In the genomic region with DNA sequence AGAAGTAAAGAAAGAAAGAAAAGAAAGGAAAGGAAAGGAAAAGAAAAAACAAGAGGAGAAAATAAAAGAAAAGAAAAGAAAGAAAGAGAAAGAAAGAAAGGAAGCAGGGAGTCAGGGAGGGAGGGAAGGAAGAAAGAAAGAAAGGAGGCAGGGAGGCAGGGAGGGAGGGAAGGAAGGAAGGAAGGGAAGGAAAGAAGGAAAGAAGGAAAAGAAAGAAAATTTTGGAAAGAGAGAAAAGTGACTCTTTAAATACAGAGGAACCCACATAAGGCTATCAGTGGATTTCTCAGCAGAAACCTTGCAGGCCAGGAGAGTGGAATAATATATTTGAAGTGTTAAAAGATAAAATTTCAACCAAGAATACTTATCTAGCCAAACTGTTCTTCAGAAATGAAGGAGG, we compare ENCODE assay signal across 26 cellular contexts. TPM values are rescaled to one million over a fixed set of nuclear protein-coding genes. Genes with fewer than 3 reads are reported as not detected.
DNase-seq lines count a peak whose midpoint lies in the region; ATAC-seq, FAIRE-seq and TF ChIP-seq lines count a peak whose summit lies in the region.
"Had no signal": no experiment of that assay in that cellular context is flagged by ENCODE, and none has a peak within 500 bp of the region (broad histone marks: within the 10 kb centered on the region; RNA-seq: fewer than 3 reads in every experiment).

No MANE protein-coding gene starts in this region.

- H4K20me1 ChIP-seq in HCT116 (ENCODE audit: insufficient read depth) (no peaks in the 10 kb centered on the region), K562 (replicated peaks; ENCODE audit: control insufficient read depth, insufficient read depth, low read length) (no peaks in the 10 kb centered on the region)
- H4K20me1 ChIP-seq: BLaER1 had no signal

- no peak overlapping the region for H3K9ac ChIP-seq in HCT116 (ENCODE audit: low read length)
- no peak overlapping the region for H3K9ac ChIP-seq in K562 (ENCODE audit: insufficient read depth in 1 of 2, low read depth in 2 of 2, low read length in 2 of 2)
- H3K9ac ChIP-seq: BLaER1 had no signal

- no peaks in the 10 kb centered on the region for H3K9me2 ChIP-seq in HCT116 (ENCODE audit: insufficient read depth)

- BruUV-seq in HCT116 (replicated peaks; lab: Mats Ljungman, UMichigan), result no TSS peak
- BruUV-seq in K562 (replicated peaks; lab: Mats Ljungman, UMichigan), result no TSS peak

- TF ChIP-seq EP300 in K562 (IDR thresholded peaks at IDR 0.05; ENCODE audit: low read length) (no peak), esophagus muscularis mucosa (IDR thresholded peaks at IDR 0.05) (no peak)

- ATAC-seq in HCT116, result no peak
- no peak for ATAC-seq in K562
- ATAC-seq in left lobe of liver, result no peak

- TF ChIP-seq RAD21 in HCT116 (IDR thresholded peaks at IDR 0.05; ENCODE audit: low read depth) (no peak), K562 (CRISPR knock-in tag; conservative IDR thresholded peaks at IDR 0.05 in 1 of 2, IDR thresholded peaks at IDR 0.05 in 1 of 2) (no peak)

- intact Hi-C loops in HCT116 (cut with micrococcal nuclease) (no loop called here), K562 (cut with micrococcal nuclease) (no loop called here), esophagus muscularis mucosa (cut with DNase I) (no loop called here), dorsolateral prefrontal cortex (cut with DNase I) (no loop called here)

- in situ Hi-C loops in K562 (cut with MboI), result no loop called here

- TF ChIP-seq POLR2A in HCT116 (IDR thresholded peaks at IDR 0.05; ENCODE audit: borderline replicate concordance, extremely low read depth, insufficient read depth, insufficient read length), result no peak
- no peak for TF ChIP-seq POLR2A in K562 (conservative IDR thresholded peaks at IDR 0.05)
- no peak for TF ChIP-seq POLR2A in esophagus muscularis mucosa (IDR thresholded peaks at IDR 0.05; ENCODE audit: low read depth)

- POLR2A ChIA-PET in HCT116 (lab: Charles Lee) (no interaction called here), HEK293 (lab: Yijun Ruan, JAX) (no interaction called here), K562 (lab: Yijun Ruan, JAX) (no interaction called here)

- H3K4me1 ChIP-seq in HCT116 (ENCODE audit: control insufficient read depth in 1 of 2, insufficient read depth in 2 of 2, low read length in 2 of 2), result no peaks in the 10 kb centered on the region
- H3K4me1 ChIP-seq in HEK293 (ENCODE audit: control insufficient read depth, insufficient read depth, low read length), result no peaks in the 10 kb centered on the region
- no peaks in the 10 kb centered on the region; a peak in 1 of 5 replicates for H3K4me1 ChIP-seq in K562 (replicated peaks in 1 of 2; ENCODE audit: control insufficient read depth in 2 of 2, insufficient read depth in 2 of 2, low read length in 2 of 2)
- H3K4me1 ChIP-seq in esophagus muscularis mucosa, result no peaks in the 10 kb centered on the region
- H3K4me1 ChIP-seq: BE2C, BLaER1 had no signal

- no peak overlapping the region for H3K4me3 ChIP-seq in HCT116 (replicated peaks in 1 of 2; ENCODE audit: low read depth in 1 of 2, low read length in 2 of 2)
- H3K4me3 ChIP-seq in HEK293 (ENCODE audit: low read depth, low read length), result no peak overlapping the region
- H3K4me3 ChIP-seq in K562, result no peak overlapping the region
- H3K4me3 ChIP-seq in esophagus muscularis mucosa, result no peak overlapping the region
- no peak overlapping the region for H3K4me3 ChIP-seq in dorsolateral prefrontal cortex
- H3K4me3 ChIP-seq: BLaER1 had no signal

- H3K9me3 ChIP-seq in HCT116 (ENCODE audit: control insufficient read depth in 1 of 2, insufficient read depth in 1 of 2, low read depth in 1 of 2, low read length in 2 of 2) (0 out of 4 replicates have a peak, but pooled peaks cover 0 to 3% of the 10 kb centered on the region in 2 experiments), HEK293 (ENCODE audit: control insufficient read depth, insufficient read depth, low read depth, low read length) (no peaks in the 10 kb centered on the region), K562 (replicated peaks; ENCODE audit: control insufficient read depth, insufficient read depth, low read depth, low read length) (peaks cover 6% of the 10 kb centered on the region; the same call in 1 of the 2 replicates), esophagus muscularis mucosa (peaks cover 0 to 54% (median 37%) of the 10 kb centered on the region in 4 donors)
- H3K9me3 ChIP-seq: BE2C had no signal

- H3K36me3 ChIP-seq in HCT116 (ENCODE audit: control insufficient read depth in 1 of 2, insufficient read depth in 2 of 2, low read length in 2 of 2), result no peaks in the 10 kb centered on the region
- no peaks in the 10 kb centered on the region for H3K36me3 ChIP-seq in HEK293 (ENCODE audit: control insufficient read depth in 2 of 2, insufficient read depth in 1 of 2, low read length in 2 of 2)
- H3K36me3 ChIP-seq in K562 (ENCODE audit: control insufficient read depth, insufficient read depth, low read length), result no peaks in the 10 kb centered on the region
- H3K36me3 ChIP-seq in esophagus muscularis mucosa, result no peaks in the 10 kb centered on the region
- H3K36me3 ChIP-seq: BE2C, BLaER1 had no signal

- H3K79me2 ChIP-seq in HCT116 (ENCODE audit: insufficient read depth, low read length) (no peaks in the 10 kb centered on the region), K562 (ENCODE audit: control insufficient read depth, insufficient read depth, low read length) (no peaks in the 10 kb centered on the region)

- H3K9me1 ChIP-seq in K562 (ENCODE audit: control insufficient read depth, insufficient read depth, low read length), result no peaks in the 10 kb centered on the region

- no peak overlapping the region for H2AFZ ChIP-seq in HCT116 (ENCODE audit: low read depth, low read length, poor library complexity, severe bottlenecking)
- H2AFZ ChIP-seq in K562 (ENCODE audit: low read depth, low read length), result no peak overlapping the region

- no peak for FAIRE-seq in K562 (lab: Jason Lieb, UNC)
- FAIRE-seq: A204.1, GM12891, GM19239 had no signal

- no peak for TF ChIP-seq CTCF in HCT116 (IDR thresholded peaks at IDR 0.05 in 2 of 3, conservative IDR thresholded peaks at IDR 0.05 in 1 of 3; ENCODE audit: borderline replicate concordance in 1 of 3, insufficient read depth in 1 of 3, low read depth in 2 of 3, low read length in 2 of 3)
- no peak for TF ChIP-seq CTCF in HEK293 (tag by site-specific recombination; IDR thresholded peaks at IDR 0.05)
- TF ChIP-seq CTCF in K562 (IDR thresholded peaks at IDR 0.05 in 2 of 3, conservative IDR thresholded peaks at IDR 0.05 in 1 of 3; ENCODE audit: insufficient read depth in 2 of 3, low read depth in 1 of 3, low read length in 3 of 3), result no peak
- TF ChIP-seq CTCF in esophagus muscularis mucosa (IDR thresholded peaks at IDR 0.05), result no peak
- no peak for TF ChIP-seq CTCF in dorsolateral prefrontal cortex (IDR thresholded peaks at IDR 0.05 in 54 of 56, conservative IDR thresholded peaks at IDR 0.05 in 2 of 56; ENCODE audit: low read depth in 1 of 56, partially characterized antibody in 56 of 56)

- H3K4me2 ChIP-seq in HCT116 (ENCODE audit: low read length) (no peak overlapping the region), K562 (ENCODE audit: insufficient read depth, low read length) (no peak overlapping the region)
- H3K4me2 ChIP-seq: BLaER1 had no signal

- no peaks in the 10 kb centered on the region for H3K27me3 ChIP-seq in HCT116 (ENCODE audit: insufficient read depth, low read length)
- H3K27me3 ChIP-seq in K562 (ENCODE audit: control insufficient read depth in 2 of 2, insufficient read depth in 2 of 2, low read length in 2 of 2), result no peaks in the 10 kb centered on the region
- H3K27me3 ChIP-seq in esophagus muscularis mucosa, result no peaks in the 10 kb centered on the region
- no peaks in the 10 kb centered on the region for H3K27me3 ChIP-seq in dorsolateral prefrontal cortex
- H3K27me3 ChIP-seq: BE2C, BLaER1 had no signal

- RAD21 ChIA-PET in HCT116 (lab: Charles Lee; ENCODE audit: low non-redundant PET in 1 of 2, low total read pairs in 2 of 2, uncharacterized antibody in 2 of 2, unreplicated experiment in 2 of 2), result no interaction called here

- DNase-seq in HCT116 (ENCODE audit: low read depth, low spot score), result no peak
- DNase-seq in K562 (ENCODE audit: extremely low read depth in 1 of 4, low spot score in 3 of 4), result no peak
- peak; percentile 1 for DNase-seq in esophagus muscularis mucosa (ENCODE audit: extremely low spot score)
- no peak for DNase-seq in left lobe of liver (ENCODE audit: low spot score)
- DNase-seq in dorsolateral prefrontal cortex, result no peak
- DNase-seq in iPS-NIHi7 (ENCODE audit: extremely low spot score), result no peak
- DNase-seq: 8988T; ACHN; BE2C; C1 segment of cervical spinal cord; CD4-positive, alpha-beta memory T cell; CD4-positive, CD25-positive, alpha-beta regulatory T cell; CD8-positive, alpha-beta memory T cell; COR-L47; DMS 273 treated with DMSO at 0.1 percent for 48 hours; DMS153; DMS53; DMS79; DND-41; EL; GDM1 had no signal

- H3K27ac ChIP-seq in HCT116 (ENCODE audit: low read depth, low read length), result no peak overlapping the region
- H3K27ac ChIP-seq in HEK293 (ENCODE audit: extremely low read depth, low read depth, low read length), result no peak overlapping the region
- H3K27ac ChIP-seq in K562 (ENCODE audit: extremely low read depth, low read depth, low read length), result no peak overlapping the region
- H3K27ac ChIP-seq in esophagus muscularis mucosa (replicated peaks in 1 of 4), result no peak overlapping the region
- H3K27ac ChIP-seq in dorsolateral prefrontal cortex, result no peak overlapping the region
- H3K27ac ChIP-seq: BLaER1 had no signal

- CTCF ChIA-PET in HCT116 (lab: Charles Lee) (no interaction called here), HEK293 (lab: Yijun Ruan, JAX) (no interaction called here), K562 (lab: Yijun Ruan, JAX; ENCODE audit: low intra/inter-chr PET ratio) (no interaction called here)

RNA-seq across cellular contexts. Expression of a gene that starts 44.2 kb away (rescaled TPM):
- total RNA-seq in HCT116 (2021; ENCODE audit: unreplicated experiment) (0.10 TPM), K562 (2014; rRNA removed) (18.3 and 20.0 TPM in 2 replicates), K562 (2014; rRNA removed; fragmentation: Illumina TruSeq; extraction: Trizol) (34.7 and 38.4 TPM in 2 replicates), K562 (2015; rRNA removed; fragmentation: Illumina TruSeq; extraction: Trizol) (24.8 and 26.2 TPM in 2 replicates), K562 (2021) (27.9 and 28.8 TPM in 2 replicates), esophagus muscularis mucosa (100 to 1,000 TPM in 1 of 4 donors, 10 to 100 TPM in 3; 57.7 to 130 (median 80.9) TPM), left lobe of liver (3.3 TPM), dorsolateral prefrontal cortex (10 to 100 TPM; 10.8 to 30.8 (median 20.6) TPM)
- 0.20 TPM in 1 of 2 replicates, not detected in the other for polyA plus RNA-seq in HCT116 (2012)
- 10.7 and 22.4 TPM in 2 replicates for total RNA-seq in K562 (2011; cell fraction: chromatin; rRNA removed; ENCODE audit: low replicate concordance)
- 4.8 and 8.7 TPM in 2 replicates for total RNA-seq in K562 (2011; cell fraction: nucleolus; rRNA removed)
- 16.1 and 23.0 TPM in 2 replicates for total RNA-seq in K562 (2011; cell fraction: nucleoplasm; rRNA removed)
- polyA plus RNA-seq in K562 (2011; rRNA removed) (30.6 and 36.7 TPM in 2 replicates), K562 (2014; fragmentation: Illumina TruSeq; extraction: Trizol) (19.1 and 21.4 TPM in 2 replicates), K562 (2014; fragmentation: Nextera tagmentation; extraction: Ambion mirVana) (1 to 10 TPM; 6.8 to 7.2 TPM), K562 (2014; rRNA removed) (11.7 and 16.9 TPM in 2 replicates)
- polyA plus RNA-seq in K562 (2011; cell fraction: cytosol; rRNA removed), result 8.2 and 23.4 TPM in 2 replicates
- 4.4 and 8.0 TPM in 2 replicates for polyA plus RNA-seq in K562 (2011; cell fraction: nucleus; rRNA removed)
- polyA plus RNA-seq in K562 (2012), result 9.1 and 12.8 TPM in 2 replicates
- polyA minus RNA-seq in K562 (2011; rRNA and poly(A)+ RNA removed), result 94.2 and 96.0 TPM in 2 replicates
- polyA minus RNA-seq in K562 (2011; cell fraction: cytosol; rRNA and poly(A)+ RNA removed), result 26.3 and 32.2 TPM in 2 replicates
- polyA minus RNA-seq in K562 (2011; cell fraction: nucleus; rRNA and poly(A)+ RNA removed), result 6.1 and 12.0 TPM in 2 replicates
